ENCODE assay signal across 15 cellular contexts in genomic region chr2:64915510-64915900, GRCh38.
A peak's percentile ranks its signal among the peaks of the same experiment; 100 is the strongest.
DNase-seq lines count a peak whose midpoint lies in the region; ATAC-seq and TF ChIP-seq lines count a peak whose summit lies in the region.
"Had no signal": no experiment of that assay in that cellular context is flagged by ENCODE, and none has a peak within 500 bp of the region (broad histone marks: within the 10 kb centered on the region; RNA-seq: fewer than 3 reads in every experiment).

No MANE protein-coding gene starts in this region.

- H3K9me3 ChIP-seq in SU-DHL-6 (ENCODE audit: insufficient read depth, low read length), result no peaks in the 10 kb centered on the region
- H3K9me3 ChIP-seq in CD4-positive, alpha-beta memory T cell (ENCODE audit: control insufficient read depth in 1 of 2, low read length in 2 of 2), result no peaks in the 10 kb centered on the region
- H3K9me3 ChIP-seq: right atrium auricular region had no signal

- H3K4me1 ChIP-seq in CD4-positive, alpha-beta memory T cell (ENCODE audit: insufficient read depth, low read length), result peaks cover 10% of the 10 kb centered on the region
- H3K4me1 ChIP-seq: foreskin keratinocyte had no signal

- H3K79me2 ChIP-seq in SU-DHL-6 (ENCODE audit: insufficient read depth, low read length), result peaks cover 21% of the 10 kb centered on the region; the same call in 1 of the 2 replicates

- H2AFZ ChIP-seq in SU-DHL-6 (ENCODE audit: low read depth, low read length, severe bottlenecking), result no peak overlapping the region

- H3K9ac ChIP-seq in SU-DHL-6 (ENCODE audit: low read length), result peak overlapping the region; percentile 68

- H3K9me3 Mint-ChIP-seq in CD4-positive, alpha-beta memory T cell, result no peaks in the 10 kb centered on the region
- H3K9me3 Mint-ChIP-seq: activated naive CD4-positive, alpha-beta T cell treated with anti-CD3 and anti-CD28 coated beads, Interleukin-2, amount 50 U/mL, for 24 hours; effector memory CD8-positive, alpha-beta T cell; type B pancreatic cell had no signal

- CTCF ChIA-PET in CD4-positive, alpha-beta memory T cell (lab: Charles Lee; ENCODE audit: partially characterized antibody), result interaction anchor here (0.8 to 11.7 kb wide), 10 partner anchors 11 to 392 kb away, joined by 3 to 165 read pairs (median 5); partner anchors contain the start of genes AFTPH and CEP68

- ATAC-seq in GM21423 (IDR thresholded peaks at IDR 0.05; ENCODE audit: unreplicated experiment) (peak; percentile 10), HG03159 (IDR thresholded peaks at IDR 0.05; ENCODE audit: unreplicated experiment) (peak; percentile 4)
- ATAC-seq in stimulated activated naive CD8-positive, alpha-beta T cell treated with anti-CD3 and anti-CD28 coated beads, Interleukin-15, Interleukin-2, amounts not matched to agents 100 U/mL and 50 U/mL, for 24 hours, result no peak
- ATAC-seq: effector memory CD8-positive, alpha-beta T cell; foreskin keratinocyte; HCT116 had no signal

- no peak overlapping the region for H3K27ac Mint-ChIP-seq in CD4-positive, alpha-beta memory T cell
- H3K27ac Mint-ChIP-seq: activated naive CD4-positive, alpha-beta T cell treated with anti-CD3 and anti-CD28 coated beads, Interleukin-2, amount 50 U/mL, for 24 hours; effector memory CD8-positive, alpha-beta T cell; type B pancreatic cell had no signal

- peaks cover 72% of the 10 kb centered on the region for H3F3A ChIP-seq in SU-DHL-6 (ENCODE audit: insufficient read depth)

- H3K36me3 ChIP-seq in SU-DHL-6 (ENCODE audit: low read length), result peaks cover 2% of the 10 kb centered on the region; the same call in 1 of the 2 replicates
- H3K36me3 ChIP-seq in CD4-positive, alpha-beta memory T cell (ENCODE audit: insufficient read depth, low read length), result no peaks in the 10 kb centered on the region
- H3K36me3 ChIP-seq: right atrium auricular region, WERI-Rb-1 had no signal

- peak overlapping the region; percentile 100 for H3K27ac ChIP-seq in SU-DHL-6 (ENCODE audit: low read depth, low read length)
- no peak overlapping the region for H3K27ac ChIP-seq in CD4-positive, alpha-beta memory T cell (ENCODE audit: low read depth, low read length)
- H3K27ac ChIP-seq: foreskin keratinocyte, right atrium auricular region, WERI-Rb-1 had no signal

- peaks cover 0 to 1% of the 10 kb centered on the region in 2 donors for H3K27me3 Mint-ChIP-seq in CD4-positive, alpha-beta memory T cell
- H3K27me3 Mint-ChIP-seq: activated naive CD4-positive, alpha-beta T cell treated with anti-CD3 and anti-CD28 coated beads, Interleukin-2, amount 50 U/mL, for 24 hours; effector memory CD8-positive, alpha-beta T cell had no signal

- POLR2A ChIA-PET in CD4-positive, alpha-beta memory T cell (lab: Charles Lee; ENCODE audit: partially characterized antibody), result no interaction called here

- no peaks in the 10 kb centered on the region for H3K9me2 ChIP-seq in SU-DHL-6 (replicated peaks; ENCODE audit: insufficient read depth, low read length)

- TF ChIP-seq CTCF in GM12865 (IDR thresholded peaks at IDR 0.05; ENCODE audit: insufficient read depth, low read depth, low read length, missing control alignments) (no peak), SU-DHL-6 (IDR thresholded peaks at IDR 0.05; ENCODE audit: insufficient read depth, low read length, poor library complexity, severe bottlenecking) (no peak)

- peak overlapping the region; percentile 79 for H3K4me2 ChIP-seq in SU-DHL-6 (ENCODE audit: low read depth, low read length, poor library complexity, severe bottlenecking)

- intact Hi-C loops in CD4-positive, alpha-beta memory T cell (cut with micrococcal nuclease), result loop anchor here (5.0 kb wide), 1 partner anchor 72 kb away; the partner anchor contains the start of gene SLC1A4

- H3K4me1 Mint-ChIP-seq in CD4-positive, alpha-beta memory T cell, result peaks cover 6 to 21% (median 10%) of the 10 kb centered on the region in 4 donors

- no peaks in the 10 kb centered on the region for H4K20me1 ChIP-seq in SU-DHL-6 (ENCODE audit: low read depth, low read length)

- DNase-seq in GM12865 (ENCODE audit: low read depth), result peak; percentile 69
- no peak for DNase-seq in CD4-positive, alpha-beta memory T cell
- DNase-seq in stimulated activated naive CD8-positive, alpha-beta T cell treated with anti-CD3 and anti-CD28 coated beads, Interleukin-15, Interleukin-2, amounts not matched to agents 100 U/mL and 50 U/mL, for 24 hours, result no peak
- DNase-seq in NCI-H1092 treated with DMSO at 0.1 percent for 48 hours (lab: John Stamatoyannopoulos, UW), result no peak
- DNase-seq in NCI-H82 (lab: John Stamatoyannopoulos, UW), result no peak
- DNase-seq: effector memory CD8-positive, alpha-beta T cell; foreskin keratinocyte; WERI-Rb-1 had no signal

- H3K27me3 ChIP-seq in SU-DHL-6 (ENCODE audit: low read length), result no peaks in the 10 kb centered on the region
- no peaks in the 10 kb centered on the region for H3K27me3 ChIP-seq in CD4-positive, alpha-beta memory T cell (ENCODE audit: insufficient read depth, low read length)
- H3K27me3 ChIP-seq: foreskin keratinocyte, right atrium auricular region had no signal

- no peak overlapping the region for H3K4me3 Mint-ChIP-seq in CD4-positive, alpha-beta memory T cell
- H3K4me3 Mint-ChIP-seq: activated naive CD4-positive, alpha-beta T cell treated with anti-CD3 and anti-CD28 coated beads, Interleukin-2, amount 50 U/mL, for 24 hours; effector memory CD8-positive, alpha-beta T cell; type B pancreatic cell had no signal

- H3K4me3 ChIP-seq in GM12865 (ENCODE audit: low read depth, low read length), result peak overlapping the region; percentile 18; the same call in 1 of the 2 replicates
- H3K4me3 ChIP-seq in SU-DHL-6 (ENCODE audit: insufficient read depth, low read length, poor library complexity, severe bottlenecking), result no peak overlapping the region
- no peak overlapping the region for H3K4me3 ChIP-seq in CD4-positive, alpha-beta memory T cell (ENCODE audit: low read length in 2 of 2)
- H3K4me3 ChIP-seq: right atrium auricular region had no signal

- H3K36me3 Mint-ChIP-seq in CD4-positive, alpha-beta memory T cell, result no peaks in the 10 kb centered on the region
- H3K36me3 Mint-ChIP-seq: activated naive CD4-positive, alpha-beta T cell treated with anti-CD3 and anti-CD28 coated beads, Interleukin-2, amount 50 U/mL, for 24 hours; type B pancreatic cell had no signal
